Comparison of ENCODE assay signal across 1 cellular context in genomic region chr6:40583694-40584093, GRCh38.
TF ChIP-seq lines count a peak whose summit lies in the region.

No MANE protein-coding gene starts in this region.

TF ChIP-seq in H1, 55 proteins besides CTCF, POLR2A, EP300 and RAD21:
- no peak for TF ChIP-seq HDAC6 (IDR thresholded peaks at IDR 0.05; ENCODE audit: low read depth, low read length)
- no peak for TF ChIP-seq USF2 (IDR thresholded peaks at IDR 0.05; ENCODE audit: low read length)
- no peak for TF ChIP-seq SUZ12 (IDR thresholded peaks at IDR 0.05; ENCODE audit: low read length)
- no peak for TF ChIP-seq CHD7 (IDR thresholded peaks at IDR 0.05; ENCODE audit: insufficient replicate concordance, low read length)
- TF ChIP-seq POLR2AphosphoS5 (IDR thresholded peaks at IDR 0.05; ENCODE audit: low read depth, low read length): no peak
- no peak for TF ChIP-seq TAF1 (IDR thresholded peaks at IDR 0.05; ENCODE audit: low read depth, low read length)
- no peak for TF ChIP-seq CBX5 (IDR thresholded peaks at IDR 0.05; ENCODE audit: low read depth, low read length)
- TF ChIP-seq EZH2 (IDR thresholded peaks at IDR 0.05; ENCODE audit: low read depth, low read length, severe bottlenecking): no peak
- TF ChIP-seq EGR1 (IDR thresholded peaks at IDR 0.05; ENCODE audit: borderline replicate concordance, low read depth, low read length): no peak
- no peak for TF ChIP-seq PHF8 (conservative IDR thresholded peaks at IDR 0.05; ENCODE audit: low read depth, low read length)
